ENCODE assay signal across 1 cellular context in the genomic region with DNA sequence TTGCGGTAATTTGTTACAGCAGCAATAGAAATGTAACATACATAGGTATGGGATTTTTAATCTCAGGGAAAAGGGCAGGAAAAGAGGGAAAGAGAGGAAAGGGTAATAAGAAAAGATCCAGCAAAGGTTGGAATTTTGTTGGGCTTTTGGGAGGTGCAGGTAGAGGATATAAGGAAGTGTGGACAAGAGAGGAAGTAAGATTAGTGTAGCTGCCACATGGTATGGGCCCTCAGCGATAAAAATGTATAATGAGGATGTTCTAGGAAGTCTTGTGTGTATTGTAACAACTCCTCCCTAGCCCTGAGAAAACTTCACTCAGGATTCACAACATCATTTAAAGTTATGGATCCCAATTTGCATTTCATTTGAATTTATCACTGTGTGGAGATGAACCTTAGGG.
TF ChIP-seq lines count a peak whose summit lies in the region.

No MANE protein-coding gene starts in this region.

TF ChIP-seq in K562, 482 proteins besides CTCF, POLR2A, EP300 and RAD21 (continued from another document):
- TF ChIP-seq EP400 (IDR thresholded peaks at IDR 0.05): 0 out of 2 replicates have a peak, but pooled peaks have one; percentile 30
- TF ChIP-seq CBFA2T3 (IDR thresholded peaks at IDR 0.05): peak; percentile 15; the same call in 1 of the 2 replicates
- TF ChIP-seq, protein P1, sequence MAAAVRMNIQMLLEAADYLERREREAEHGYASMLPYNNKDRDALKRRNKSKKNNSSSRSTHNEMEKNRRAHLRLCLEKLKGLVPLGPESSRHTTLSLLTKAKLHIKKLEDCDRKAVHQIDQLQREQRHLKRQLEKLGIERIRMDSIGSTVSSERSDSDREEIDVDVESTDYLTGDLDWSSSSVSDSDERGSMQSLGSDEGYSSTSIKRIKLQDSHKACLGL (CRISPR knock-in tag; IDR thresholded peaks at IDR 0.05; ENCODE audit: borderline replicate concordance, poor library complexity, severe bottlenecking): no peak
- no peak for TF ChIP-seq DDX20 (tag; IDR thresholded peaks at IDR 0.05; ENCODE audit: low read depth)
- TF ChIP-seq TAL1 (IDR thresholded peaks at IDR 0.05): 0 out of 2 replicates have a peak, but pooled peaks have one; percentile 11
- no peak for TF ChIP-seq ZNF830 (CRISPR knock-in tag; IDR thresholded peaks at IDR 0.05)
- TF ChIP-seq SPI1 (IDR thresholded peaks at IDR 0.05; ENCODE audit: borderline replicate concordance, low read depth, low read length): peak; percentile 90; the same call in 1 of the 2 replicates
- no peak for TF ChIP-seq XRCC3 (IDR thresholded peaks at IDR 0.05)
- TF ChIP-seq MYC (IDR thresholded peaks at IDR 0.05; ENCODE audit: low read depth, low read length): peak; percentile 38; the same call in 1 of the 2 replicates
- no peak for TF ChIP-seq MYC (CRISPR knock-in tag; IDR thresholded peaks at IDR 0.05; ENCODE audit: borderline replicate concordance, low read depth)
- TF ChIP-seq CCAR2 (IDR thresholded peaks at IDR 0.05; ENCODE audit: low read depth, low read length): no peak
- TF ChIP-seq, protein P2, sequence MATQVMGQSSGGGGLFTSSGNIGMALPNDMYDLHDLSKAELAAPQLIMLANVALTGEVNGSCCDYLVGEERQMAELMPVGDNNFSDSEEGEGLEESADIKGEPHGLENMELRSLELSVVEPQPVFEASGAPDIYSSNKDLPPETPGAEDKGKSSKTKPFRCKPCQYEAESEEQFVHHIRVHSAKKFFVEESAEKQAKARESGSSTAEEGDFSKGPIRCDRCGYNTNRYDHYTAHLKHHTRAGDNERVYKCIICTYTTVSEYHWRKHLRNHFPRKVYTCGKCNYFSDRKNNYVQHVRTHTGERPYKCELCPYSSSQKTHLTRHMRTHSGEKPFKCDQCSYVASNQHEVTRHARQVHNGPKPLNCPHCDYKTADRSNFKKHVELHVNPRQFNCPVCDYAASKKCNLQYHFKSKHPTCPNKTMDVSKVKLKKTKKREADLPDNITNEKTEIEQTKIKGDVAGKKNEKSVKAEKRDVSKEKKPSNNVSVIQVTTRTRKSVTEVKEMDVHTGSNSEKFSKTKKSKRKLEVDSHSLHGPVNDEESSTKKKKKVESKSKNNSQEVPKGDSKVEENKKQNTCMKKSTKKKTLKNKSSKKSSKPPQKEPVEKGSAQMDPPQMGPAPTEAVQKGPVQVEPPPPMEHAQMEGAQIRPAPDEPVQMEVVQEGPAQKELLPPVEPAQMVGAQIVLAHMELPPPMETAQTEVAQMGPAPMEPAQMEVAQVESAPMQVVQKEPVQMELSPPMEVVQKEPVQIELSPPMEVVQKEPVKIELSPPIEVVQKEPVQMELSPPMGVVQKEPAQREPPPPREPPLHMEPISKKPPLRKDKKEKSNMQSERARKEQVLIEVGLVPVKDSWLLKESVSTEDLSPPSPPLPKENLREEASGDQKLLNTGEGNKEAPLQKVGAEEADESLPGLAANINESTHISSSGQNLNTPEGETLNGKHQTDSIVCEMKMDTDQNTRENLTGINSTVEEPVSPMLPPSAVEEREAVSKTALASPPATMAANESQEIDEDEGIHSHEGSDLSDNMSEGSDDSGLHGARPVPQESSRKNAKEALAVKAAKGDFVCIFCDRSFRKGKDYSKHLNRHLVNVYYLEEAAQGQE (CRISPR knock-in tag; IDR thresholded peaks at IDR 0.05; ENCODE audit: low read depth): no peak
- peak; percentile 14; the same call in 1 of the 2 replicates for TF ChIP-seq TEAD4 (IDR thresholded peaks at IDR 0.05; ENCODE audit: low read length)
- no peak for TF ChIP-seq TEAD4 (CRISPR knock-in tag; IDR thresholded peaks at IDR 0.05; ENCODE audit: borderline replicate concordance)
